Comparison of ENCODE assay signal across 9 cellular contexts in the genomic region with DNA sequence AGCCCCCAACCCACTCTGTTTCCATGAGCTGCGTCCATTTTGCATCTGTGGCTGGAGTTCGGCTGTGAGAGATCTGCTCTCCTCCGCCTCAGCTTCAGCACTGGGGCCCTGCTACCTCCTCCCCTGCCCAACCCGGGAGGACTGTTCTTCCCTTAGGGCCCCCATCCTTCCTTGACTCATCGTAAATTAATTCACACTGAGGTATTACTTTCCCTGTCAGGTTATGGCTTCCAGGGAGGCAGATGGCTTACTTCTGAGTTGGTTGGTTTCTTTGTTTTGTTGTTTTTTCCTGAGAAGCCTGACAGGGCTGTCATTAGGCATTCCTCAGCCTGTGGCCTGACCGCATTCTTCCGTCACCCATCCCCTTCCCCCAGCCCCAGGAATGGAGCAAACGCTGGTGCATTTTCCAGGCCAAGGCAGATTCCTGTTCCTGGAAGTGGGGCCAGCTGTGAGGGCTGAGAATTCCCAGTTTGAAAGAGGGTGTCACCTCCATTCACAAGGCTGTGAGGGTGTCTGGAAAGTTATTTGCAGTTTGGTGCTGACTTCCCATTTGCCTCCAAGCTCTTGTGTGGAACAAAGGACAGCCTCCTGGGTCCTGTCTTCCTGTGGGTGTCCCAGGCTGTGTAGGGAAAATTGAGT. TPM values are rescaled to one million over a fixed set of nuclear protein-coding genes. Genes with fewer than 3 reads are reported as not detected.
DNase-seq lines count a peak whose midpoint lies in the region; ATAC-seq, FAIRE-seq and TF ChIP-seq lines count a peak whose summit lies in the region.
"Had no signal": no experiment of that assay in that cellular context is flagged by ENCODE, and none has a peak within 500 bp of the region (broad histone marks: within the 10 kb centered on the region; RNA-seq: fewer than 3 reads in every experiment).

No MANE protein-coding gene starts in this region.

- no peaks in the 10 kb centered on the region for H3K27me3 ChIP-seq in GM23338 (ENCODE audit: insufficient read depth)
- peaks cover 8% of the 10 kb centered on the region for H3K27me3 ChIP-seq in left ventricle myocardium inferior (ENCODE audit: low read depth)
- peaks cover 0 to 6% (median 0%) of the 10 kb centered on the region in 3 donors for H3K27me3 ChIP-seq in gastrocnemius medialis

- peaks cover 21% of the 10 kb centered on the region for H3K27me3 Mint-ChIP-seq in GM23338 (ENCODE audit: insufficient read depth, low read depth, poor library complexity)

- H3K9me3 ChIP-seq in left ventricle myocardium inferior (replicated peaks) = peaks cover 25% of the 10 kb centered on the region
- peaks cover 0 to 3% (median 0%) of the 10 kb centered on the region in 3 donors for H3K9me3 ChIP-seq in gastrocnemius medialis

- H3K36me3 Mint-ChIP-seq in GM23338 (ENCODE audit: low read depth) = peaks cover 13% of the 10 kb centered on the region; the same call in 2 of the 3 replicates

- no peak overlapping the region for H3K4me3 Mint-ChIP-seq in GM23338

- H3K4me3 ChIP-seq in GM23338 (no peak overlapping the region), left ventricle myocardium inferior (no peak overlapping the region), gastrocnemius medialis (no peak overlapping the region)
- H3K4me3 ChIP-seq: HAP-1 had no signal

- peaks cover 38% of the 10 kb centered on the region for H3K4me1 Mint-ChIP-seq in GM23338

- ATAC-seq in GM23338 = peak; percentile 90
- ATAC-seq in gastrocnemius medialis = peak; percentile 50 to 71
- no peak for ATAC-seq in HG02973 (IDR thresholded peaks at IDR 0.05; ENCODE audit: unreplicated experiment)
- ATAC-seq in GM19452 (IDR thresholded peaks at IDR 0.05; ENCODE audit: unreplicated experiment) = no peak

- H3F3A ChIP-seq in GM23338 (replicated peaks; ENCODE audit: low read depth) = no peaks in the 10 kb centered on the region

- H3K36me3 ChIP-seq in GM23338 (ENCODE audit: insufficient read depth) (no peaks in the 10 kb centered on the region), left ventricle myocardium inferior (no peaks in the 10 kb centered on the region), gastrocnemius medialis (no peaks in the 10 kb centered on the region)
- H3K36me3 ChIP-seq: HAP-1 had no signal

- 0 out of 2 replicates have a peak overlapping the region, but pooled peaks have one; percentile 60 for H3K27ac ChIP-seq in GM23338 (ENCODE audit: low read depth)
- peak overlapping the region; percentile 73 for H3K27ac ChIP-seq in left ventricle myocardium inferior (replicated peaks)
- peak overlapping the region; percentile 63 to 80 (median 72) for H3K27ac ChIP-seq in gastrocnemius medialis

- FAIRE-seq in TTC549 (lab: Jason Lieb, UNC) = peak; percentile 54

- peaks cover 16% of the 10 kb centered on the region for H3K9me3 Mint-ChIP-seq in GM23338

- TF ChIP-seq CTCF in GM23338 (conservative IDR thresholded peaks at IDR 0.05; ENCODE audit: low read depth in 2 of 2) (no peak), left ventricle myocardium inferior (IDR thresholded peaks at IDR 0.05; ENCODE audit: borderline replicate concordance) (no peak), gastrocnemius medialis (IDR thresholded peaks at IDR 0.05 in 4 of 5, conservative IDR thresholded peaks at IDR 0.05 in 1 of 5) (no peak)

- 0 out of 2 replicates have a peak, but pooled peaks cover 5% of the 10 kb centered on the region for H3K9me2 ChIP-seq in GM23338 (ENCODE audit: insufficient read depth)

- H3K4me2 ChIP-seq in GM23338 = peak overlapping the region; percentile 42; the same call in 1 of the 2 replicates

- no peaks in the 10 kb centered on the region for H3K79me2 ChIP-seq in GM23338 (replicated peaks; ENCODE audit: insufficient read depth)

- H3K27ac Mint-ChIP-seq in GM23338 = peak overlapping the region; percentile 79

- intact Hi-C loops in left ventricle myocardium inferior (cut with micrococcal nuclease) = no loop called here
- intact Hi-C loops in gastrocnemius medialis (cut with DNase I; ENCODE audit: low total_unique reads) = no loop called here

- in situ Hi-C loops in gastrocnemius medialis (cut with MboI; ENCODE audit: low sequenced_read_pairs in 4 of 4) = no loop called here

- peak; percentile 88 for DNase-seq in GM23338 (ENCODE audit: low spot score)
- peak; percentile 31 for DNase-seq in left ventricle myocardium inferior
- DNase-seq in gastrocnemius medialis = peak in 1 of 2 donors; percentile 63
- DNase-seq in GF-D8 (lab: John Stamatoyannopoulos, UW) = no peak
- DNase-seq in NCI-H526 (lab: John Stamatoyannopoulos, UW) = no peak

- TF ChIP-seq POLR2A in gastrocnemius medialis (IDR thresholded peaks at IDR 0.05) = no peak

- H3K4me1 ChIP-seq in GM23338 (ENCODE audit: insufficient read depth) = peaks cover 20% of the 10 kb centered on the region
- peaks cover 30% of the 10 kb centered on the region for H3K4me1 ChIP-seq in left ventricle myocardium inferior
- peaks cover 15 to 25% of the 10 kb centered on the region in 2 donors for H3K4me1 ChIP-seq in gastrocnemius medialis
- H3K4me1 ChIP-seq: HAP-1 had no signal

- H2AFZ ChIP-seq in GM23338 = peak overlapping the region; percentile 92

- H4K20me1 ChIP-seq in GM23338 (replicated peaks; ENCODE audit: insufficient read depth) = no peaks in the 10 kb centered on the region

TF ChIP-seq in GM23338, 12 proteins besides CTCF, POLR2A, EP300 and RAD21:
- TF ChIP-seq JUNB (IDR thresholded peaks at IDR 0.05; ENCODE audit: unreplicated experiment) = no peak
- TF ChIP-seq ZNF114 (CRISPR knock-in tag; IDR thresholded peaks at IDR 0.05) = no peak
- TF ChIP-seq, protein P1, sequence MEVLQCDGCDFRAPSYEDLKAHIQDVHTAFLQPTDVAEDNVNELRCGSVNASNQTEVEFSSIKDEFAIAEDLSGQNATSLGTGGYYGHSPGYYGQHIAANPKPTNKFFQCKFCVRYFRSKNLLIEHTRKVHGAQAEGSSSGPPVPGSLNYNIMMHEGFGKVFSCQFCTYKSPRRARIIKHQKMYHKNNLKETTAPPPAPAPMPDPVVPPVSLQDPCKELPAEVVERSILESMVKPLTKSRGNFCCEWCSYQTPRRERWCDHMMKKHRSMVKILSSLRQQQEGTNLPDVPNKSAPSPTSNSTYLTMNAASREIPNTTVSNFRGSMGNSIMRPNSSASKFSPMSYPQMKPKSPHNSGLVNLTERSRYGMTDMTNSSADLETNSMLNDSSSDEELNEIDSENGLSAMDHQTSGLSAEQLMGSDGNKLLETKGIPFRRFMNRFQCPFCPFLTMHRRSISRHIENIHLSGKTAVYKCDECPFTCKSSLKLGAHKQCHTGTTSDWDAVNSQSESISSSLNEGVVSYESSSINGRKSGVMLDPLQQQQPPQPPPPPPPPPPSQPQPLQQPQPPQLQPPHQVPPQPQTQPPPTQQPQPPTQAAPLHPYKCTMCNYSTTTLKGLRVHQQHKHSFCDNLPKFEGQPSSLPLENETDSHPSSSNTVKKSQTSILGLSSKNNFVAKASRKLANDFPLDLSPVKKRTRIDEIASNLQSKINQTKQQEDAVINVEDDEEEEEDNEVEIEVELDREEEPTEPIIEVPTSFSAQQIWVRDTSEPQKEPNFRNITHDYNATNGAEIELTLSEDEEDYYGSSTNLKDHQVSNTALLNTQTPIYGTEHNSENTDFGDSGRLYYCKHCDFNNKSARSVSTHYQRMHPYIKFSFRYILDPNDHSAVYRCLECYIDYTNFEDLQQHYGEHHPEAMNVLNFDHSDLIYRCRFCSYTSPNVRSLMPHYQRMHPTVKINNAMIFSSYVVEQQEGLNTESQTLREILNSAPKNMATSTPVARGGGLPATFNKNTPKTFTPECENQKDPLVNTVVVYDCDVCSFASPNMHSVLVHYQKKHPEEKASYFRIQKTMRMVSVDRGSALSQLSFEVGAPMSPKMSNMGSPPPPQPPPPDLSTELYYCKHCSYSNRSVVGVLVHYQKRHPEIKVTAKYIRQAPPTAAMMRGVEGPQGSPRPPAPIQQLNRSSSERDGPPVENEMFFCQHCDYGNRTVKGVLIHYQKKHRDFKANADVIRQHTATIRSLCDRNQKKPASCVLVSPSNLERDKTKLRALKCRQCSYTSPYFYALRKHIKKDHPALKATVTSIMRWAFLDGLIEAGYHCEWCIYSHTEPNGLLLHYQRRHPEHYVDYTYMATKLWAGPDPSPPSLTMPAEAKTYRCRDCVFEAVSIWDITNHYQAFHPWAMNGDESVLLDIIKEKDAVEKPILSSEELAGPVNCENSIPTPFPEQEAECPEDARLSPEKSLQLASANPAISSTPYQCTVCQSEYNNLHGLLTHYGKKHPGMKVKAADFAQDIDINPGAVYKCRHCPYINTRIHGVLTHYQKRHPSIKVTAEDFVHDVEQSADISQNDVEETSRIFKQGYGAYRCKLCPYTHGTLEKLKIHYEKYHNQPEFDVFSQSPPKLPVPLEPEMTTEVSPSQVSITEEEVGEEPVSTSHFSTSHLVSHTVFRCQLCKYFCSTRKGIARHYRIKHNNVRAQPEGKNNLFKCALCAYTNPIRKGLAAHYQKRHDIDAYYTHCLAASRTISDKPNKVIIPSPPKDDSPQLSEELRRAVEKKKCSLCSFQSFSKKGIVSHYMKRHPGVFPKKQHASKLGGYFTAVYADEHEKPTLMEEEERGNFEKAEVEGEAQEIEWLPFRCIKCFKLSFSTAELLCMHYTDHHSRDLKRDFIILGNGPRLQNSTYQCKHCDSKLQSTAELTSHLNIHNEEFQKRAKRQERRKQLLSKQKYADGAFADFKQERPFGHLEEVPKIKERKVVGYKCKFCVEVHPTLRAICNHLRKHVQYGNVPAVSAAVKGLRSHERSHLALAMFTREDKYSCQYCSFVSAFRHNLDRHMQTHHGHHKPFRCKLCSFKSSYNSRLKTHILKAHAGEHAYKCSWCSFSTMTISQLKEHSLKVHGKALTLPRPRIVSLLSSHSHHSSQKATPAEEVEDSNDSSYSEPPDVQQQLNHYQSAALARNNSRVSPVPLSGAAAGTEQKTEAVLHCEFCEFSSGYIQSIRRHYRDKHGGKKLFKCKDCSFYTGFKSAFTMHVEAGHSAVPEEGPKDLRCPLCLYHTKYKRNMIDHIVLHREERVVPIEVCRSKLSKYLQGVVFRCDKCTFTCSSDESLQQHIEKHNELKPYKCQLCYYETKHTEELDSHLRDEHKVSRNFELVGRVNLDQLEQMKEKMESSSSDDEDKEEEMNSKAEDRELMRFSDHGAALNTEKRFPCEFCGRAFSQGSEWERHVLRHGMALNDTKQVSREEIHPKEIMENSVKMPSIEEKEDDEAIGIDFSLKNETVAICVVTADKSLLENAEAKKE (CRISPR knock-in tag; IDR thresholded peaks at IDR 0.05) = no peak
TF ChIP-seq in GM23338: peak in this region for 0.

RNA-seq across cellular contexts. Expression of gene CPA5, which starts 11.6 kb away (rescaled TPM):
- not detected in 2 replicates for total RNA-seq in GM23338 (2014; rRNA removed; shearing (Covaris generic))
- polyA plus RNA-seq in GM23338 (2016; fragmentation: Nextera tagmentation; extraction: Ambion mirVana) = not detected in 2 replicates
- total RNA-seq in left ventricle myocardium inferior = not detected
- not detected for total RNA-seq in gastrocnemius medialis

RNA-seq across cellular contexts. Expression of gene CPA1, which starts 24.1 kb away (rescaled TPM):
- total RNA-seq in GM23338 (2014; rRNA removed; shearing (Covaris generic)) = not detected in 2 replicates
- not detected in 2 replicates for polyA plus RNA-seq in GM23338 (2016; fragmentation: Nextera tagmentation; extraction: Ambion mirVana)
- total RNA-seq in left ventricle myocardium inferior = not detected
- not detected for total RNA-seq in gastrocnemius medialis

Comparison
In these comparisons a context has a peak if more than half of its experiments do, and no peak if none do; other contexts are left out.
1. ATAC-seq: peak in GM23338 (single experiment) and gastrocnemius medialis (2 of 2); none in HG02973 (single experiment) and GM19452 (single experiment).
2. DNase-seq: peak in GM23338 (single experiment) and left ventricle myocardium inferior (single experiment); none in GF-D8 (single experiment) and NCI-H526 (0 of 2).
3. Peak in every context shown above with its lines, with median percentiles within 50 percentile points of each other: H3K27ac ChIP-seq.